21 cellular contexts compared by ENCODE assay signal in the genomic region with DNA sequence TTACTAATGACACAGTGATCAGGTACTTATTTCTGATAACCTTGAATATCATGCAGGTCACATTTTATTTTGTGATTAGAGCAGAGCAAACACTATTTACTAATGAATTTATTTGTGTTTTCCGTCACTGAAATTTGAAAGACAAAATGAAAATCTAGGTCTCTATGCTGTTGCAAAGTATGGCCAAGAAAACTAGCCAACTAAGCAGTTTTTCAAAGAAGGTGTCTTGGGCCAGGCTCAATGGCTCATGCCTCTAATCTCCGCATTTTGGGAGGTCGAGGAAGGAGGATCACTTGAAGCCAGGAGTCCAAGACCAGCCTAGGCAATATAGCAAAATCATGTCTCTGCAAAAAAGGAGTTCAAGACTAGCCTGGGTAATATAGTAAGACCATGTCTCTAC.
"Had no signal": no experiment of that assay in that cellular context is flagged by ENCODE, and none has a peak within 500 bp of the region (broad histone marks: within the 10 kb centered on the region; RNA-seq: fewer than 3 reads in every experiment).

No MANE protein-coding gene starts in this region.

- H3K4me3 ChIP-seq: heart left ventricle, sigmoid colon, smooth muscle cell, testis, vagina had no signal

- H3K9me3 ChIP-seq: heart left ventricle, sigmoid colon, testis, vagina had no signal

- H3K36me3 ChIP-seq: heart left ventricle, sigmoid colon, vagina had no signal

- H3K9me3 Mint-ChIP-seq: type B pancreatic cell had no signal

- H3K27me3 ChIP-seq: heart left ventricle, sigmoid colon, testis, vagina had no signal

- H3K27me3 Mint-ChIP-seq: naive thymus-derived CD4-positive, alpha-beta T cell; type B pancreatic cell had no signal

- ATAC-seq: heart left ventricle; left colon; naive thymus-derived CD4-positive, alpha-beta T cell had no signal

- H3K27ac ChIP-seq: sigmoid colon, testis, vagina had no signal

- DNase-seq: activated CD4-positive, alpha-beta T cell treated with anti-CD3 and anti-CD28 coated beads for 1 hour; activated CD4-positive, alpha-beta T cell treated with anti-CD3 and anti-CD28 coated beads, Interleukin-2, amount 50 U/mL, for 1 hour; activated CD8-positive, alpha-beta memory T cell treated with anti-CD3 and anti-CD28 coated beads, Interleukin-2, amount 50 U/mL, for 4 hours; activated effector memory CD4-positive, alpha-beta T cell treated with anti-CD3 and anti-CD28 coated beads, Interleukin-2, amount 50 U/mL, for 16 hours; activated naive CD4-positive, alpha-beta T cell treated with anti-CD3 and anti-CD28 coated beads, Interleukin-2, amount 50 U/mL, for 16 hours; central memory CD4-positive, alpha-beta T cell; heart left ventricle; left colon; mesenchymal stem cell; naive thymus-derived CD4-positive, alpha-beta T cell; sigmoid colon; stimulated activated CD4-positive, alpha-beta T cell treated with anti-CD3 and anti-CD28 coated beads, Interleukin-15, amount 100 ng/mL, for 24 hours; stimulated activated naive CD4-positive, alpha-beta T cell; T-helper 9 cell; testis had no signal

- FAIRE-seq: astrocyte, colon, keratinocyte had no signal

- H3K4me2 ChIP-seq: smooth muscle cell had no signal
